In genomic region chr19:21610787-21611186, GRCh38 we compare ENCODE assay signal across 1 cellular context.
TF ChIP-seq lines count a peak whose summit lies in the region.

No MANE protein-coding gene starts in this region.

TF ChIP-seq in K562, 482 proteins besides CTCF, POLR2A, EP300 and RAD21 (continued from another document and continues in another):
- TF ChIP-seq RREB1 (CRISPR knock-in tag; IDR thresholded peaks at IDR 0.05), result peak; percentile 63; the same call in 1 of the 2 replicates
- no peak for TF ChIP-seq NR4A1 (CRISPR knock-in tag; IDR thresholded peaks at IDR 0.05)
- TF ChIP-seq NR4A1 (tag; IDR thresholded peaks at IDR 0.05), result peak; percentile 80; the same call in 1 of the 2 replicates
- no peak for TF ChIP-seq TCF7L2 (IDR thresholded peaks at IDR 0.05; ENCODE audit: low read depth, low read length)
- TF ChIP-seq NFIC (IDR thresholded peaks at IDR 0.05), result no peak
- no peak for TF ChIP-seq ZFPM2 (CRISPR knock-in tag; IDR thresholded peaks at IDR 0.05)
- no peak for TF ChIP-seq ZNF316 (IDR thresholded peaks at IDR 0.05)
- TF ChIP-seq SIX5 (IDR thresholded peaks at IDR 0.05; ENCODE audit: borderline replicate concordance in 1 of 2, insufficient read depth in 1 of 2, low read depth in 1 of 2, low read length in 2 of 2), result no peak
- TF ChIP-seq GTF2E2 (tag; IDR thresholded peaks at IDR 0.05), result no peak
- no peak; the same call in 1 of the 2 replicates for TF ChIP-seq ZNF134 (CRISPR knock-in tag; conservative IDR thresholded peaks at IDR 0.05)
- TF ChIP-seq ZBTB26 (CRISPR knock-in tag; IDR thresholded peaks at IDR 0.05), result no peak
- no peak for TF ChIP-seq HDAC6 (IDR thresholded peaks at IDR 0.05; ENCODE audit: low read depth, low read length)
- TF ChIP-seq ZFP30 (CRISPR knock-in tag; IDR thresholded peaks at IDR 0.05; ENCODE audit: borderline replicate concordance), result no peak
- no peak for TF ChIP-seq POLR3G (IDR thresholded peaks at IDR 0.05; ENCODE audit: extremely low read depth, insufficient read length, insufficient replicate concordance)
- TF ChIP-seq KLF16 (IDR thresholded peaks at IDR 0.05), result no peak
- no peak for TF ChIP-seq MLX (CRISPR knock-in tag; conservative IDR thresholded peaks at IDR 0.05)
- no peak for TF ChIP-seq ZNF511 (CRISPR knock-in tag; IDR thresholded peaks at IDR 0.05)
- no peak for TF ChIP-seq ZNF184 (CRISPR knock-in tag; IDR thresholded peaks at IDR 0.05)
- no peak for TF ChIP-seq SRSF3 (IDR thresholded peaks at IDR 0.05; ENCODE audit: insufficient read depth, low read length)
- peak; percentile 90; the same call in 1 of the 2 replicates for TF ChIP-seq ZNF165 (CRISPR knock-in tag; IDR thresholded peaks at IDR 0.05; ENCODE audit: borderline replicate concordance)
- no peak for TF ChIP-seq ZC3H11A (IDR thresholded peaks at IDR 0.05; ENCODE audit: low read depth, low read length)
- no peak for TF ChIP-seq RNF2 (IDR thresholded peaks at IDR 0.05)
- TF ChIP-seq ATF2 (CRISPR knock-in tag; IDR thresholded peaks at IDR 0.05), result no peak
- no peak for TF ChIP-seq ZBTB33 (CRISPR knock-in tag; IDR thresholded peaks at IDR 0.05)
- TF ChIP-seq MCM7 (IDR thresholded peaks at IDR 0.05), result no peak
- no peak for TF ChIP-seq RCOR1 (IDR thresholded peaks at IDR 0.05; ENCODE audit: borderline replicate concordance in 1 of 2, low read depth in 2 of 2, low read length in 2 of 2)
- TF ChIP-seq CCAR2 (IDR thresholded peaks at IDR 0.05; ENCODE audit: low read depth, low read length), result no peak
- TF ChIP-seq ZC3H8 (IDR thresholded peaks at IDR 0.05), result no peak
- no peak for TF ChIP-seq ELF4 (CRISPR knock-in tag; IDR thresholded peaks at IDR 0.05)
- TF ChIP-seq ZNF449 (CRISPR knock-in tag; IDR thresholded peaks at IDR 0.05), result peak; percentile 68; the same call in 1 of the 2 replicates
- TF ChIP-seq GTF2A2 (tag; IDR thresholded peaks at IDR 0.05), result peak; percentile 51; the same call in 1 of the 2 replicates
- TF ChIP-seq NKRF (IDR thresholded peaks at IDR 0.05; ENCODE audit: borderline replicate concordance), result no peak
- no peak for TF ChIP-seq E4F1 (CRISPR knock-in tag; IDR thresholded peaks at IDR 0.05; ENCODE audit: borderline replicate concordance)
- TF ChIP-seq ZNF57 (CRISPR knock-in tag; IDR thresholded peaks at IDR 0.05), result no peak
- no peak for TF ChIP-seq DNMT1 (IDR thresholded peaks at IDR 0.05)
- TF ChIP-seq PHF20 (IDR thresholded peaks at IDR 0.05; ENCODE audit: partially characterized antibody), result no peak
- TF ChIP-seq ZNF584 (CRISPR knock-in tag; IDR thresholded peaks at IDR 0.05; ENCODE audit: low read depth), result peak; percentile 68
- no peak for TF ChIP-seq E2F1 (CRISPR knock-in tag; IDR thresholded peaks at IDR 0.05)
- no peak for TF ChIP-seq SNIP1 (IDR thresholded peaks at IDR 0.05; ENCODE audit: low read depth)
- no peak for TF ChIP-seq ZNF436 (CRISPR knock-in tag; IDR thresholded peaks at IDR 0.05)
- TF ChIP-seq MEIS2 (IDR thresholded peaks at IDR 0.05; ENCODE audit: partially characterized antibody), result no peak
- TF ChIP-seq BHLHE40 (IDR thresholded peaks at IDR 0.05; ENCODE audit: low read length), result no peak
- no peak for TF ChIP-seq ZNF780A (CRISPR knock-in tag; IDR thresholded peaks at IDR 0.05)
- no peak for TF ChIP-seq TOE1 (IDR thresholded peaks at IDR 0.05; ENCODE audit: borderline replicate concordance)
- TF ChIP-seq TOE1 (CRISPR knock-in tag; IDR thresholded peaks at IDR 0.05; ENCODE audit: borderline replicate concordance, low read depth), result no peak
- TF ChIP-seq CSDE1 (IDR thresholded peaks at IDR 0.05), result no peak
- no peak for TF ChIP-seq PKNOX1 (IDR thresholded peaks at IDR 0.05)
